8 cellular contexts compared by ENCODE assay signal in the genomic region with DNA sequence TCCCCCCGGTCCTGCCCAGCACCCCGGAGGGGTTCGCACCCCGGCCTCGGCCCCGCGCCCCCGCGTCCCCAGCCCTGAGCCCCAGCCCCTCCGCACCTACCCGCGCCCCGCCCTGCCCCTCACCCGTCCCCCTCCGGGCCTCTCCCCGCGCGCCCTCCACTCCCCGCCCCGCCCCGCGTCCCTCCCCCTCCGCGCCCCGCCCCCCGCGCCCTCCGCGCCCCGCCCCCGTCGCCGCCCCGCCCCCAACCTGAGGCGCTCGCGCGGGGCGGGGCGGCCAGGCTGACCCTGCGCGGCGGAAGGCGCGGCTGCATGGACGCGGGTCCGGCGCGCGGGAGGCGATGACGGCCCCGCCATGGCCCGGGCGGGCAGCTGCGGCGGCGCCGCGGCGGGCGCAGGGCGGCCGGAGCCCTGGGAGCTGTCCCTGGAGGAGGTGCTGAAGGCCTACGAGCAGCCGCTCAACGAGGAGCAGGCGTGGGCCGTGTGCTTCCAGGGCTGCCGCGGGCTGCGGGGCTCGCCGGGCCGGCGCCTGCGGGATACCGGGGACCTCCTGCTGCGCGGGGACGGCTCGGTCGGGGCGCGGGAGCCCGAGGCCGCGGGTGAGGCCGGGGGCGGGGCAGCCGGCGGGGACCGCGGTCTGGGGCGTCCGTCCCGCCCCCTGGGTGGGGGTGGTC. TPM values are rescaled to one million over a fixed set of nuclear protein-coding genes. Genes with fewer than 3 reads are reported as not detected.
DNase-seq lines count a peak whose midpoint lies in the region; ATAC-seq, FAIRE-seq and TF ChIP-seq lines count a peak whose summit lies in the region.

A gene with protein sequence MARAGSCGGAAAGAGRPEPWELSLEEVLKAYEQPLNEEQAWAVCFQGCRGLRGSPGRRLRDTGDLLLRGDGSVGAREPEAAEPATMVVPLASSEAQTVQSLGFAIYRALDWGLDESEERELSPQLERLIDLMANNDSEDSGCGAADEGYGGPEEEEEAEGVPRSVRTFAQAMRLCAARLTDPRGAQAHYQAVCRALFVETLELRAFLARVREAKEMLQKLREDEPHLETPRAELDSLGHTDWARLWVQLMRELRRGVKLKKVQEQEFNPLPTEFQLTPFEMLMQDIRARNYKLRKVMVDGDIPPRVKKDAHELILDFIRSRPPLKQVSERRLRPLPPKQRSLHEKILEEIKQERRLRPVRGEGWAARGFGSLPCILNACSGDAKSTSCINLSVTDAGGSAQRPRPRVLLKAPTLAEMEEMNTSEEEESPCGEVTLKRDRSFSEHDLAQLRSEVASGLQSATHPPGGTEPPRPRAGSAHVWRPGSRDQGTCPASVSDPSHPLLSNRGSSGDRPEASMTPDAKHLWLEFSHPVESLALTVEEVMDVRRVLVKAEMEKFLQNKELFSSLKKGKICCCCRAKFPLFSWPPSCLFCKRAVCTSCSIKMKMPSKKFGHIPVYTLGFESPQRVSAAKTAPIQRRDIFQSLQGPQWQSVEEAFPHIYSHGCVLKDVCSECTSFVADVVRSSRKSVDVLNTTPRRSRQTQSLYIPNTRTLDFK (plus strand): TSS at position 277 of the 671 bp plus-strand sequence. CDS start 76 bp downstream, at position 353.

- H4K20me1 ChIP-seq in smooth muscle cell (ENCODE audit: low read depth): peaks cover 6% of the 10 kb centered on the region

- no peaks in the 10 kb centered on the region for H3K79me2 ChIP-seq in smooth muscle cell (ENCODE audit: low read depth)

- peak within 1 kb of the TSS; percentile 96 for H3K4me2 ChIP-seq in smooth muscle cell

- intact Hi-C loops in activated B cell treated with CpG ODN at 0.5 μM for 24 hours (cut with micrococcal nuclease): loop anchor here (1.0 kb wide), 3 partner anchors 12 to 171 kb away; a partner anchor contains a TSS

- no peaks in the 10 kb centered on the region for H3K27me3 ChIP-seq in smooth muscle cell (ENCODE audit: low read depth)

- TF ChIP-seq CTCF in activated B cell treated with CpG ODN at 0.5 μM for 24 hours (IDR thresholded peaks at IDR 0.05) (no peak), cardiac fibroblast (IDR thresholded peaks at IDR 0.05; ENCODE audit: low read depth, low read length) (no peak), smooth muscle cell (IDR thresholded peaks at IDR 0.05; ENCODE audit: borderline replicate concordance, insufficient read depth, poor library complexity, severe bottlenecking) (no peak)

- TF ChIP-seq POLR2A in GM12892 (IDR thresholded peaks at IDR 0.05; ENCODE audit: low read depth, low read length): no peak

- no peaks in the 10 kb centered on the region for H3K9me3 ChIP-seq in smooth muscle cell (replicated peaks; ENCODE audit: low read depth)

- H3K4me1 ChIP-seq in smooth muscle cell (ENCODE audit: low read depth): no peaks in the 10 kb centered on the region

- no peak for FAIRE-seq in GM12892 (lab: Jason Lieb, UNC)

- peaks cover 26% of the 10 kb centered on the region for H3K27me3 Mint-ChIP-seq in activated B cell treated with CpG ODN at 0.5 μM for 24 hours

- POLR2A ChIA-PET in activated B cell treated with CpG ODN at 0.5 μM for 24 hours (lab: Charles Lee): interaction anchor here (0.5 kb wide), 1 partner anchor 253 kb away, joined by 3 read pairs; no protein-coding TSS in a partner anchor

- CTCF ChIA-PET in activated B cell treated with CpG ODN at 0.5 μM for 24 hours (lab: Charles Lee): no interaction called here

- no peak within 1 kb of the TSS for H3K27ac Mint-ChIP-seq in activated B cell treated with CpG ODN at 0.5 μM for 24 hours

- no peak within 1 kb of the TSS for H3K27ac ChIP-seq in smooth muscle cell (ENCODE audit: low read depth)

- H2AFZ ChIP-seq in smooth muscle cell (ENCODE audit: low read depth): peak within 1 kb of the TSS; percentile 66

- WGBS in smooth muscle cell (ENCODE audit: low lambda C conversion rate): under 1% methylated on average over 38 of the region's 98 CpGs

- H3K36me3 Mint-ChIP-seq in activated B cell treated with CpG ODN at 0.5 μM for 24 hours (ENCODE audit: low read depth): no peaks in the 10 kb centered on the region

- peak within 1 kb of the TSS; percentile 52 for H3K4me3 Mint-ChIP-seq in activated B cell treated with CpG ODN at 0.5 μM for 24 hours

- peaks cover 4% of the 10 kb centered on the region for H3K4me1 Mint-ChIP-seq in activated B cell treated with CpG ODN at 0.5 μM for 24 hours

- peak; percentile 62 for DNase-seq in GM12892 (ENCODE audit: insufficient read length)
- peak; percentile 48 to 59 for DNase-seq in Kasumi-1 (lab: John Stamatoyannopoulos, UW)
- peak; percentile 71 for DNase-seq in activated B cell treated with CpG ODN at 0.5 μM for 24 hours
- peak; percentile 63 to 80 for DNase-seq in cardiac fibroblast (ENCODE audit: low read depth in 2 of 2)
- DNase-seq in inferior parietal cortex (ENCODE audit: extremely low spot score): peak; percentile 32
- DNase-seq in smooth muscle cell (lab: John Stamatoyannopoulos, UW; ENCODE audit: unreplicated experiment): peak; percentile 53
- no peak for DNase-seq in NCI-H2107 treated with DMSO at 0.1 percent for 48 hours (lab: John Stamatoyannopoulos, UW; ENCODE audit: unreplicated experiment)

- peak within 1 kb of the TSS; percentile 57 to 61 for H3K4me3 ChIP-seq in cardiac fibroblast (replicated peaks in 1 of 2; ENCODE audit: low read depth in 2 of 2, low read length in 2 of 2)
- peak within 1 kb of the TSS; percentile 62 for H3K4me3 ChIP-seq in smooth muscle cell

- no peaks in the 10 kb centered on the region for H3K9me3 Mint-ChIP-seq in activated B cell treated with CpG ODN at 0.5 μM for 24 hours

- H3K36me3 ChIP-seq in smooth muscle cell (ENCODE audit: low read depth): no peaks in the 10 kb centered on the region

- no peak within 1 kb of the TSS for H3K9ac ChIP-seq in smooth muscle cell (ENCODE audit: low read depth)

- ATAC-seq in activated B cell treated with CpG ODN at 0.5 μM for 24 hours (ENCODE audit: low read depth) (peak; percentile 98), HG03025 (IDR thresholded peaks at IDR 0.05; ENCODE audit: low FRiP score, unreplicated experiment) (no peak)

- H3F3A ChIP-seq in smooth muscle cell (ENCODE audit: low read depth): no peaks in the 10 kb centered on the region

RNA-seq across cellular contexts. Expression of the gene that starts here (rescaled TPM):
- polyA plus RNA-seq in GM12892 (2012; ENCODE audit: missing spikeins): 0.76 TPM
- total RNA-seq in activated B cell treated with CpG ODN at 0.5 μM for 24 hours (0.46 and 1.2 TPM in 2 replicates), smooth muscle cell (1.1 and 1.4 TPM in 2 replicates)
- polyA plus RNA-seq in smooth muscle cell: 1.1 and 2.2 TPM in 2 replicates
